Comparison of ENCODE assay signal across 18 cellular contexts in the genomic region with DNA sequence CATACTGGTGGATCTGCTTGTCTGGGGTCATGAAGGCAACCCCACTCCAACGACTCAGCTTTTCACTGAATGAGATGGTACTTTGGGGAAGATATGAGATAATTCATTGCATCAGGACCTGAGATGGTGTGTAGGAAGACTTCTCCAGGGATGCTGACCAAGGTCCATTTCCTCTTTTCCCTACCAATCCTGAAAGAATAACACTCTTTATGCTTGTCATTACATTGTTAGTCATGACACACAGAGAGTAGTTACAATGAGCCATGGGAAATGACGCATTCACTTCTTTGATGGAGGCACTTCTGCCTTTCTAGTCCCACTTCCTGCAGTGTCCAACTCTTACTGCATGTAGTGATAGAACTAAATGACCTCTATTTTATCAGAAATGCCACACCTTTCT. TPM values are rescaled to one million over a fixed set of nuclear protein-coding genes. Genes with fewer than 3 reads are reported as not detected.
DNase-seq lines count a peak whose midpoint lies in the region; ATAC-seq, FAIRE-seq and TF ChIP-seq lines count a peak whose summit lies in the region.
"Had no signal": no experiment of that assay in that cellular context is flagged by ENCODE, and none has a peak within 500 bp of the region (broad histone marks: within the 10 kb centered on the region; RNA-seq: fewer than 3 reads in every experiment).

No MANE protein-coding gene starts in this region.

- no peaks in the 10 kb centered on the region for H3K27me3 Mint-ChIP-seq in astrocyte (ENCODE audit: low read depth, unreplicated experiment)

- H3K9me3 Mint-ChIP-seq in astrocyte (ENCODE audit: unreplicated experiment), result peaks cover 17% of the 10 kb centered on the region
- H3K9me3 Mint-ChIP-seq: activated naive CD8-positive, alpha-beta T cell treated with anti-CD3 and anti-CD28 coated beads, Interleukin-2, amount 50 U/mL, for 24 hours had no signal

- DNase-seq in HS-5 (ENCODE audit: low read depth) (peak; percentile 32), astrocyte (ENCODE audit: low read depth) (peak; percentile 75), foreskin keratinocyte (peak in 1 of 2 donors; percentile 70), SIG-M5 (lab: John Stamatoyannopoulos, UW) (no peak)
- DNase-seq: activated CD4-positive, CD25-positive, alpha-beta regulatory T cell treated with anti-CD3 and anti-CD28 coated beads, Interleukin-2, amount 50 U/mL, for 72 hours; activated naive CD8-positive, alpha-beta T cell treated with anti-CD3 and anti-CD28 coated beads, Interleukin-2, amount 50 U/mL, for 24 hours; activated T-cell treated with anti-CD3 and anti-CD28 coated beads, Interleukin-2, amount 50 U/mL, for 1 hour; NCI-H1092 treated with DMSO at 0.1 percent for 48 hours; NCI-H345; OCI-M1; T-helper 1 cell; thyroid gland had no signal

- no peaks in the 10 kb centered on the region for H3K36me3 ChIP-seq in ACC112 (ENCODE audit: insufficient read depth, low read length)
- H3K36me3 ChIP-seq in astrocyte (ENCODE audit: insufficient read depth, low read length), result no peaks in the 10 kb centered on the region
- H3K36me3 ChIP-seq: thyroid gland had no signal

- no peaks in the 10 kb centered on the region for H3K9me3 ChIP-seq in astrocyte (ENCODE audit: insufficient read depth, low read depth, low read length)
- H3K9me3 ChIP-seq: thyroid gland had no signal

- H3K79me2 ChIP-seq in ACC112 (ENCODE audit: control insufficient read depth, insufficient read depth, low read length, unreplicated experiment), result no peaks in the 10 kb centered on the region
- no peaks in the 10 kb centered on the region for H3K79me2 ChIP-seq in astrocyte (ENCODE audit: insufficient read depth, low read length)
- H3K79me2 ChIP-seq: parathyroid adenoma had no signal

- H3K27ac ChIP-seq in ACC112 (ENCODE audit: low read depth, low read length), result peak overlapping the region; percentile 82
- peak overlapping the region; percentile 49 for H3K27ac ChIP-seq in astrocyte (ENCODE audit: low read depth, low read length)
- no peak overlapping the region for H3K27ac ChIP-seq in foreskin keratinocyte
- H3K27ac ChIP-seq: coronary artery, parathyroid adenoma, thyroid gland had no signal

- no peak for TF ChIP-seq CTCF in astrocyte (IDR thresholded peaks at IDR 0.05; ENCODE audit: insufficient read depth, low read depth, low read length)
- no peak for TF ChIP-seq CTCF in foreskin keratinocyte (conservative IDR thresholded peaks at IDR 0.05)

- peak overlapping the region; percentile 38 for H3K4me2 ChIP-seq in astrocyte (ENCODE audit: low read length)

- FAIRE-seq in astrocyte (lab: Jason Lieb, UNC), result peak; percentile 58

- H3K4me1 Mint-ChIP-seq in astrocyte (ENCODE audit: low read depth, unreplicated experiment), result peaks cover 44% of the 10 kb centered on the region
- H3K4me1 Mint-ChIP-seq: activated naive CD8-positive, alpha-beta T cell treated with anti-CD3 and anti-CD28 coated beads, Interleukin-2, amount 50 U/mL, for 24 hours had no signal

- H3K27ac Mint-ChIP-seq in astrocyte (ENCODE audit: unreplicated experiment), result peak overlapping the region; percentile 14
- H3K27ac Mint-ChIP-seq: activated naive CD8-positive, alpha-beta T cell treated with anti-CD3 and anti-CD28 coated beads, Interleukin-2, amount 50 U/mL, for 24 hours had no signal

- H2AFZ ChIP-seq in ACC112 (ENCODE audit: low read length, unreplicated experiment), result no peak overlapping the region
- no peak overlapping the region for H2AFZ ChIP-seq in astrocyte (ENCODE audit: low read depth, low read length)
- H2AFZ ChIP-seq: parathyroid adenoma had no signal

- peaks cover 3% of the 10 kb centered on the region for H3K36me3 Mint-ChIP-seq in astrocyte (ENCODE audit: low read depth, unreplicated experiment)

- ATAC-seq in foreskin keratinocyte, result peak; percentile 77
- no peak for ATAC-seq in HG03025 (IDR thresholded peaks at IDR 0.05; ENCODE audit: low FRiP score, unreplicated experiment)
- no peak for ATAC-seq in GM21367 (IDR thresholded peaks at IDR 0.05; ENCODE audit: unreplicated experiment)
- ATAC-seq in HG03280 (IDR thresholded peaks at IDR 0.05; ENCODE audit: unreplicated experiment), result no peak
- ATAC-seq: activated naive CD8-positive, alpha-beta T cell treated with anti-CD3 and anti-CD28 coated beads, Interleukin-2, amount 50 U/mL, for 24 hours had no signal

- H3K4me1 ChIP-seq in ACC112 (ENCODE audit: control insufficient read depth, insufficient read depth, low read length, unreplicated experiment), result peaks cover 51% of the 10 kb centered on the region
- peaks cover 36% of the 10 kb centered on the region for H3K4me1 ChIP-seq in astrocyte (ENCODE audit: insufficient read depth, low read length)
- H3K4me1 ChIP-seq in foreskin keratinocyte, result peaks cover 27% of the 10 kb centered on the region
- H3K4me1 ChIP-seq: parathyroid adenoma had no signal

- H3K9ac ChIP-seq in astrocyte (ENCODE audit: low read length), result no peak overlapping the region
- H3K9ac ChIP-seq: parathyroid adenoma had no signal

- no peak overlapping the region for H3K4me3 Mint-ChIP-seq in astrocyte (ENCODE audit: unreplicated experiment)
- H3K4me3 Mint-ChIP-seq: activated naive CD8-positive, alpha-beta T cell treated with anti-CD3 and anti-CD28 coated beads, Interleukin-2, amount 50 U/mL, for 24 hours had no signal

- H3K27me3 ChIP-seq in ACC112 (ENCODE audit: insufficient read depth, low read length) (no peaks in the 10 kb centered on the region), astrocyte (ENCODE audit: insufficient read depth, low read length) (no peaks in the 10 kb centered on the region), foreskin keratinocyte (no peaks in the 10 kb centered on the region)
- H3K27me3 ChIP-seq: thyroid gland had no signal

- H4K20me1 ChIP-seq in astrocyte (ENCODE audit: insufficient read depth, low read length), result no peaks in the 10 kb centered on the region

- H3K4me3 ChIP-seq in ACC112 (ENCODE audit: low read depth, low read length) (peak overlapping the region; percentile 3; the same call in 1 of the 2 replicates), astrocyte (ENCODE audit: insufficient read depth, low read depth, low read length) (no peak overlapping the region)
- H3K4me3 ChIP-seq: coronary artery, thyroid gland had no signal

RNA-seq across cellular contexts. Expression of gene AREG, which starts 58.6 kb away (rescaled TPM):
- total RNA-seq in astrocyte (0.79 and 1.5 TPM in 2 replicates), foreskin keratinocyte (1,077 and 1,617 TPM in 2 replicates)
- 980 and 1,643 TPM in 2 replicates for polyA plus RNA-seq in foreskin keratinocyte

Comparison
In these comparisons a context has a peak if more than half of its experiments do, and no peak if none do; other contexts are left out.
1. RNA of gene AREG, which starts 58.6 kb away (total RNA-seq): 1,077 to 1,617 TPM in foreskin keratinocyte; 0.79 to 1.5 TPM in astrocyte; every median in the first group is over 100 times any median in the second.